In genomic region chr10:77738496-77739158, GRCh38 we compare ENCODE assay signal across 17 cellular contexts.
"Had no signal": no experiment of that assay in that cellular context is flagged by ENCODE, and none has a peak within 500 bp of the region (broad histone marks: within the 10 kb centered on the region; RNA-seq: fewer than 3 reads in every experiment).

No MANE protein-coding gene starts in this region.

- H3K4me3 Mint-ChIP-seq: activated CD4-positive, alpha-beta T cell treated with anti-CD3 and anti-CD28 coated beads, Interleukin-2, amount 10 ng/mL, durations not matched to agents 24 days and 14 days; stimulated activated effector memory CD8-positive, alpha-beta T cell treated with anti-CD3 and anti-CD28 coated beads, Interleukin-12 subunit alpha, Interleukin-12 subunit beta, amount 100 ng/mL, for 72 hours; T-helper 1 cell treated with Interleukin-12 subunit alpha and Interleukin-12 subunit beta and Interleukin-4 antibody, amounts not matched to agents 30 μg/mL and 1 μg/mL, for 36 hours; WTC11 had no signal

- H3K27me3 ChIP-seq: dorsolateral prefrontal cortex, gastroesophageal sphincter, tibial artery, vagina had no signal

- FAIRE-seq: bronchial epithelial cell, endometrium, kidney had no signal

- H3K36me3 ChIP-seq: gastroesophageal sphincter, left ventricle myocardium inferior, tibial artery, vagina had no signal

- H3K36me3 Mint-ChIP-seq: stimulated activated effector memory CD8-positive, alpha-beta T cell treated with anti-CD3 and anti-CD28 coated beads, Interleukin-12 subunit alpha, Interleukin-12 subunit beta, amount 100 ng/mL, for 72 hours had no signal

- ATAC-seq: activated naive CD4-positive, alpha-beta T cell treated with anti-CD3 and anti-CD28 coated beads, Interleukin-2, amount 50 U/mL, for 72 hours; gastroesophageal sphincter; stimulated activated effector memory CD8-positive, alpha-beta T cell treated with anti-CD3 and anti-CD28 coated beads, Interleukin-12 subunit alpha, Interleukin-12 subunit beta, amount 100 ng/mL, for 72 hours; WTC11 had no signal

- H3K27ac ChIP-seq: dorsolateral prefrontal cortex, gastroesophageal sphincter, left ventricle myocardium inferior, tibial artery, vagina had no signal

- H3K4me1 Mint-ChIP-seq: activated CD4-positive, alpha-beta T cell treated with anti-CD3 and anti-CD28 coated beads, Interleukin-2, amount 10 ng/mL, durations not matched to agents 24 days and 14 days; WTC11 had no signal

- H3K4me1 ChIP-seq: gastroesophageal sphincter, left ventricle myocardium inferior, vagina had no signal

- H3K9me3 ChIP-seq: tibial artery, vagina had no signal

- DNase-seq: activated CD4-positive, alpha-beta T cell treated with anti-CD3 and anti-CD28 coated beads, Interleukin-2, amount 10 ng/mL, durations not matched to agents 24 days and 14 days; activated effector memory CD4-positive, alpha-beta T cell treated with Interleukin-2 at 50 U/mL for 16 hours; dorsolateral prefrontal cortex; kidney; left ventricle myocardium inferior; mesendoderm; posterior cingulate gyrus; tibial artery had no signal

- H3K4me2 ChIP-seq: smooth muscle cell had no signal

- H3K4me3 ChIP-seq: dorsolateral prefrontal cortex, gastroesophageal sphincter, left ventricle myocardium inferior, smooth muscle cell, tibial artery, vagina had no signal

- H3K27ac Mint-ChIP-seq: activated CD4-positive, alpha-beta T cell treated with anti-CD3 and anti-CD28 coated beads, Interleukin-2, amount 10 ng/mL, durations not matched to agents 24 days and 14 days; activated naive CD4-positive, alpha-beta T cell treated with anti-CD3 and anti-CD28 coated beads, Interleukin-2, amount 50 U/mL, for 72 hours; stimulated activated effector memory CD8-positive, alpha-beta T cell treated with anti-CD3 and anti-CD28 coated beads, Interleukin-12 subunit alpha, Interleukin-12 subunit beta, amount 100 ng/mL, for 72 hours; T-helper 1 cell treated with Interleukin-12 subunit alpha and Interleukin-12 subunit beta and Interleukin-4 antibody, amounts not matched to agents 30 μg/mL and 1 μg/mL, for 36 hours; WTC11 had no signal
